In genomic region chr14:33932526-33933292, GRCh38 we compare ENCODE assay signal across 1 cellular context.
TF ChIP-seq lines count a peak whose summit lies in the region.

No MANE protein-coding gene starts in this region.

TF ChIP-seq in HEK293, 187 proteins besides CTCF, POLR2A, EP300 and RAD21 (continued from another document and continues in another):
- no peak for TF ChIP-seq ZNF518A (tag by site-specific recombination; conservative IDR thresholded peaks at IDR 0.05; ENCODE audit: low read depth)
- TF ChIP-seq BCL6B (tag by site-specific recombination; IDR thresholded peaks at IDR 0.05), result no peak
- TF ChIP-seq ZNF341 (tag by site-specific recombination; IDR thresholded peaks at IDR 0.05; ENCODE audit: low read depth), result no peak
- no peak for TF ChIP-seq ZNF18 (tag by site-specific recombination; IDR thresholded peaks at IDR 0.05)
- TF ChIP-seq ZNF398 (tag by site-specific recombination; IDR thresholded peaks at IDR 0.05), result no peak
- no peak for TF ChIP-seq KLF7 (tag by site-specific recombination; IDR thresholded peaks at IDR 0.05; ENCODE audit: borderline replicate concordance)
- TF ChIP-seq ZNF426 (tag by site-specific recombination; IDR thresholded peaks at IDR 0.05), result no peak
- TF ChIP-seq ZNF571 (tag by site-specific recombination; IDR thresholded peaks at IDR 0.05), result no peak
- no peak for TF ChIP-seq ZNF768 (tag by site-specific recombination; IDR thresholded peaks at IDR 0.05)
- no peak for TF ChIP-seq ZFP37 (tag by site-specific recombination; IDR thresholded peaks at IDR 0.05)
- no peak for TF ChIP-seq ZNF792 (tag by site-specific recombination; IDR thresholded peaks at IDR 0.05)
- TF ChIP-seq ZBTB11 (tag by site-specific recombination; conservative IDR thresholded peaks at IDR 0.05; ENCODE audit: low read depth), result no peak
- TF ChIP-seq ZNF843 (tag by site-specific recombination; IDR thresholded peaks at IDR 0.05), result 0 out of 2 replicates have a peak, but pooled peaks have one; percentile 31
- no peak for TF ChIP-seq ZNF239 (tag by site-specific recombination; IDR thresholded peaks at IDR 0.05)
- TF ChIP-seq ZNF391 (tag by site-specific recombination; IDR thresholded peaks at IDR 0.05; ENCODE audit: borderline replicate concordance, low read depth), result no peak
- no peak for TF ChIP-seq ZNF830 (tag by site-specific recombination; IDR thresholded peaks at IDR 0.05; ENCODE audit: low read depth)
- TF ChIP-seq ZBTB17 (tag by site-specific recombination; IDR thresholded peaks at IDR 0.05), result no peak
- no peak; the same call in 1 of the 2 replicates for TF ChIP-seq ZNF501 (tag by site-specific recombination; IDR thresholded peaks at IDR 0.05)
- TF ChIP-seq ZNF76 (tag by site-specific recombination; IDR thresholded peaks at IDR 0.05; ENCODE audit: borderline replicate concordance, low read depth), result no peak
- no peak for TF ChIP-seq SALL2 (tag by site-specific recombination; IDR thresholded peaks at IDR 0.05; ENCODE audit: borderline replicate concordance)
- no peak for TF ChIP-seq ELK4 (IDR thresholded peaks at IDR 0.05; ENCODE audit: borderline replicate concordance, low read depth, low read length)
- no peak for TF ChIP-seq ZNF175 (tag by site-specific recombination; IDR thresholded peaks at IDR 0.05)
- TF ChIP-seq ZNF302 (tag by site-specific recombination; IDR thresholded peaks at IDR 0.05; ENCODE audit: low read depth), result no peak
- TF ChIP-seq PBX3 (CRISPR knock-in tag; IDR thresholded peaks at IDR 0.05), result no peak
- no peak for TF ChIP-seq ZNF544 (tag by site-specific recombination; IDR thresholded peaks at IDR 0.05)
- TF ChIP-seq ZNF433 (tag by site-specific recombination; IDR thresholded peaks at IDR 0.05; ENCODE audit: low read depth), result no peak
- no peak for TF ChIP-seq ZNF148 (tag by site-specific recombination; IDR thresholded peaks at IDR 0.05; ENCODE audit: borderline replicate concordance)
- no peak for TF ChIP-seq ZNF610 (tag by site-specific recombination; IDR thresholded peaks at IDR 0.05; ENCODE audit: borderline replicate concordance)
- no peak for TF ChIP-seq ZNF692 (tag by site-specific recombination; IDR thresholded peaks at IDR 0.05)
- TF ChIP-seq ZNF639 (tag by site-specific recombination; IDR thresholded peaks at IDR 0.05), result no peak
